In the genomic region with DNA sequence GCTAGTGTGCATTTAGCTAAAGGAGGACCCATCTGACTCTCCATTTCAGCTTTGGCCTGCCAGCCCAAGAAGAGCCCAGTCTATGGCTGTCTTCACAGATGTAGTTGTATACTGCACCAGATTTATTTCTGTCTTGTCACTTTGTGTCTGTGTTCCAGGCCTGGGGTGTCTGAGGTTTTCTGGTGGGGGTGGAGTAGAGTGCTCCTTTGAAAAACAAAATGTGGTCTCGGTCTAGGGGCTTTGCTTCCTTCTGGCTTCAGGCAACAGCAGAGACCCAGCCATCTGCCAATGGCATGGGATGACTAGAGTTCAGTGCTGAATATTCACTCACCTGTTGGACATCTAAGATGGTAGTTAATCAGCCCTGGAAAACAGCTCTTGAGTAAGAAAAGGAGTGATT, we compare ENCODE assay signal across 22 cellular contexts.
"Had no signal": no experiment of that assay in that cellular context is flagged by ENCODE, and none has a peak within 500 bp of the region (broad histone marks: within the 10 kb centered on the region; RNA-seq: fewer than 3 reads in every experiment).

No MANE protein-coding gene starts in this region.

- H3K4me3 ChIP-seq: dorsolateral prefrontal cortex, gastrocnemius medialis, left lung, neural progenitor cell, prostate gland, right atrium auricular region, sigmoid colon, testis, tibial artery had no signal

- H3K36me3 ChIP-seq: gastrocnemius medialis, left lung, neural progenitor cell, prostate gland, right atrium auricular region, sigmoid colon, tibial artery had no signal

- DNase-seq: dorsolateral prefrontal cortex; effector CD4-positive, alpha-beta T cell; foreskin fibroblast; gastrocnemius medialis; left cardiac atrium; left lung; mesenchymal stem cell; midbrain; naive thymus-derived CD4-positive, alpha-beta T cell; sigmoid colon; stimulated activated CD4-positive, alpha-beta T cell treated with anti-CD3 and anti-CD28 coated beads, Interleukin-2, amount 100 ng/mL, for 24 hours; stimulated activated CD4-positive, alpha-beta T cell treated with anti-CD3 and anti-CD28 coated beads, Interleukin-4, amount 100 ng/mL, for 24 hours; stimulated activated naive CD8-positive, alpha-beta T cell treated with anti-CD3 and anti-CD28 coated beads, Interleukin-15, Interleukin-2, amounts not matched to agents 100 U/mL and 50 U/mL, for 24 hours; substantia nigra; testis; tibial artery had no signal

- H3K4me1 ChIP-seq: prostate gland, testis had no signal

- H3K27ac ChIP-seq: dorsolateral prefrontal cortex, gastrocnemius medialis, left lung, neural progenitor cell, prostate gland, right atrium auricular region, sigmoid colon, testis, tibial artery had no signal

- ATAC-seq: gastrocnemius medialis; left cardiac atrium; left lung; naive thymus-derived CD4-positive, alpha-beta T cell; stimulated activated memory B cell treated with anti-CD40 and anti-IgM and Interleukin-4, amounts not matched to agents 10 μg/mL and 1 μg/mL and 100 μg/mL, for 72 hours; stimulated activated naive CD8-positive, alpha-beta T cell treated with anti-CD3 and anti-CD28 coated beads, Interleukin-15, Interleukin-2, amounts not matched to agents 100 U/mL and 50 U/mL, for 24 hours had no signal

- H3K4me3 Mint-ChIP-seq: naive thymus-derived CD4-positive, alpha-beta T cell; nephron; neural progenitor cell; stimulated activated memory B cell treated with anti-CD40 and anti-IgM and Interleukin-4, amounts not matched to agents 10 μg/mL and 1 μg/mL and 100 μg/mL, for 72 hours; type B pancreatic cell had no signal

- H3K4me1 Mint-ChIP-seq: nephron had no signal

- H3K27me3 Mint-ChIP-seq: stimulated activated memory B cell treated with anti-CD40 and anti-IgM and Interleukin-4, amounts not matched to agents 10 μg/mL and 1 μg/mL and 100 μg/mL, for 72 hours had no signal

- H3K27me3 ChIP-seq: dorsolateral prefrontal cortex, gastrocnemius medialis, left lung, right atrium auricular region, sigmoid colon, testis, tibial artery had no signal

- H3K9me3 ChIP-seq: gastrocnemius medialis, left lung, prostate gland, right atrium auricular region, sigmoid colon, testis, tibial artery had no signal

- H3K27ac Mint-ChIP-seq: naive thymus-derived CD4-positive, alpha-beta T cell; nephron; neural progenitor cell; stimulated activated memory B cell treated with anti-CD40 and anti-IgM and Interleukin-4, amounts not matched to agents 10 μg/mL and 1 μg/mL and 100 μg/mL, for 72 hours; type B pancreatic cell had no signal

- H3K9me3 Mint-ChIP-seq: naive thymus-derived CD4-positive, alpha-beta T cell; nephron; neural progenitor cell; stimulated activated memory B cell treated with anti-CD40 and anti-IgM and Interleukin-4, amounts not matched to agents 10 μg/mL and 1 μg/mL and 100 μg/mL, for 72 hours; type B pancreatic cell had no signal

- H3K36me3 Mint-ChIP-seq: neural progenitor cell; stimulated activated memory B cell treated with anti-CD40 and anti-IgM and Interleukin-4, amounts not matched to agents 10 μg/mL and 1 μg/mL and 100 μg/mL, for 72 hours; type B pancreatic cell had no signal
